Comparison of ENCODE assay signal across 1 cellular context in genomic region chr3:49021213-49021812, GRCh38.
TF ChIP-seq lines count a peak whose summit lies in the region.

No MANE protein-coding gene starts in this region.

TF ChIP-seq in WTC11, 78 proteins besides CTCF, POLR2A, EP300 and RAD21 (continued from another document):
- TF ChIP-seq ATF2 (CRISPR knock-in tag; IDR thresholded peaks at IDR 0.05; ENCODE audit: borderline replicate concordance, low read depth): no peak
- TF ChIP-seq SOX15 (CRISPR knock-in tag; IDR thresholded peaks at IDR 0.05): no peak
- TF ChIP-seq KAT7 (CRISPR knock-in tag; IDR thresholded peaks at IDR 0.05; ENCODE audit: borderline replicate concordance): no peak
- TF ChIP-seq MXD4 (CRISPR knock-in tag; IDR thresholded peaks at IDR 0.05; ENCODE audit: borderline replicate concordance): no peak
- no peak for TF ChIP-seq CBFB (CRISPR knock-in tag; IDR thresholded peaks at IDR 0.05; ENCODE audit: low read depth)
- no peak for TF ChIP-seq ZNF138 (CRISPR knock-in tag; conservative IDR thresholded peaks at IDR 0.05)
- TF ChIP-seq SMAD3 (CRISPR knock-in tag; IDR thresholded peaks at IDR 0.05; ENCODE audit: borderline replicate concordance): peak; percentile 53; the same call in 1 of the 2 replicates
- TF ChIP-seq NR2C2 (CRISPR knock-in tag; IDR thresholded peaks at IDR 0.05): 0 out of 2 replicates have a peak, but pooled peaks have one; percentile 50
- no peak for TF ChIP-seq GABPB1 (CRISPR knock-in tag; IDR thresholded peaks at IDR 0.05)
- TF ChIP-seq ELF4 (CRISPR knock-in tag; IDR thresholded peaks at IDR 0.05; ENCODE audit: low read depth): no peak
- TF ChIP-seq TCF7 (CRISPR knock-in tag; IDR thresholded peaks at IDR 0.05; ENCODE audit: low read depth): 0 out of 2 replicates have a peak, but pooled peaks have one; percentile 12
- TF ChIP-seq EMX1 (CRISPR knock-in tag; IDR thresholded peaks at IDR 0.05): no peak
- TF ChIP-seq TP53 (CRISPR knock-in tag; IDR thresholded peaks at IDR 0.05): no peak
- no peak for TF ChIP-seq MLX (CRISPR knock-in tag; IDR thresholded peaks at IDR 0.05)
- no peak for TF ChIP-seq AR (CRISPR knock-in tag; IDR thresholded peaks at IDR 0.05)
- no peak for TF ChIP-seq CDX4 (CRISPR knock-in tag; IDR thresholded peaks at IDR 0.05; ENCODE audit: borderline replicate concordance)
- no peak for TF ChIP-seq ZMAT4 (CRISPR knock-in tag; IDR thresholded peaks at IDR 0.05)
- no peak for TF ChIP-seq ZNF317 (CRISPR knock-in tag; IDR thresholded peaks at IDR 0.05; ENCODE audit: borderline replicate concordance, low read depth)
- peak; percentile 60; the same call in 1 of the 2 replicates for TF ChIP-seq FOXP4 (CRISPR knock-in tag; IDR thresholded peaks at IDR 0.05)
- no peak; the same call in 1 of the 2 replicates for TF ChIP-seq E2F5 (CRISPR knock-in tag; IDR thresholded peaks at IDR 0.05)
- TF ChIP-seq ZBTB43 (CRISPR knock-in tag; IDR thresholded peaks at IDR 0.05): no peak
- no peak for TF ChIP-seq ZNF425 (CRISPR knock-in tag; conservative IDR thresholded peaks at IDR 0.05)
- TF ChIP-seq ZNF121 (CRISPR knock-in tag; IDR thresholded peaks at IDR 0.05): no peak
- no peak for TF ChIP-seq ZNF232 (CRISPR knock-in tag; IDR thresholded peaks at IDR 0.05)
- TF ChIP-seq ZNF263 (CRISPR knock-in tag; IDR thresholded peaks at IDR 0.05; ENCODE audit: low read depth): no peak
- TF ChIP-seq HMGXB4 (CRISPR knock-in tag; IDR thresholded peaks at IDR 0.05): no peak
- no peak for TF ChIP-seq STAT6 (CRISPR knock-in tag; conservative IDR thresholded peaks at IDR 0.05; ENCODE audit: low read depth)
- TF ChIP-seq TEAD1 (CRISPR knock-in tag; IDR thresholded peaks at IDR 0.05): peak; percentile 70; the same call in 1 of the 2 replicates
- peak; percentile 86 for TF ChIP-seq SP1 (CRISPR knock-in tag; conservative IDR thresholded peaks at IDR 0.05)
- no peak for TF ChIP-seq RELA (CRISPR knock-in tag; IDR thresholded peaks at IDR 0.05; ENCODE audit: borderline replicate concordance)
- no peak for TF ChIP-seq NR1H2 (CRISPR knock-in tag; IDR thresholded peaks at IDR 0.05)
- TF ChIP-seq GTF2I (CRISPR knock-in tag; conservative IDR thresholded peaks at IDR 0.05): no peak
- peak; percentile 69; the same call in 1 of the 2 replicates for TF ChIP-seq PRRX2 (CRISPR knock-in tag; IDR thresholded peaks at IDR 0.05)
- TF ChIP-seq JUN (CRISPR knock-in tag; IDR thresholded peaks at IDR 0.05): 0 out of 2 replicates have a peak, but pooled peaks have one; percentile 46
- TF ChIP-seq CREM (CRISPR knock-in tag; IDR thresholded peaks at IDR 0.05): 0 out of 2 replicates have a peak, but pooled peaks have one; percentile 35
- TF ChIP-seq ATF3 (CRISPR knock-in tag; conservative IDR thresholded peaks at IDR 0.05): no peak
TF ChIP-seq in WTC11: peak in this region for 20.
